ENCODE assay signal across 8 cellular contexts in genomic region chr15:55289573-55290360, GRCh38. TPM values are rescaled to one million over a fixed set of nuclear protein-coding genes. Genes with fewer than 3 reads are reported as not detected.
A peak's percentile ranks its signal among the peaks of the same experiment; 100 is the strongest.
DNase-seq lines count a peak whose midpoint lies in the region; ATAC-seq and TF ChIP-seq lines count a peak whose summit lies in the region.

TSS of gene RAB27A (minus strand) at chr15:55289813. CDS start at chr15:55234934, 54,879 bp downstream.

- peak within 1 kb of the TSS; percentile 80 for H3K27ac Mint-ChIP-seq in Calu3 (ENCODE audit: unreplicated experiment)
- H3K27ac Mint-ChIP-seq in activated naive CD8-positive, alpha-beta T cell: peak within 1 kb of the TSS; percentile 96

- DNase-seq in Calu3: peak; percentile 78
- peak; percentile 89 for DNase-seq in GM20000 (ENCODE audit: low spot score)
- peak; percentile 22 for DNase-seq in HT-29 (ENCODE audit: low spot score)
- DNase-seq in SW 1271 (lab: John Stamatoyannopoulos, UW): peak; percentile 45 to 57
- DNase-seq in cardiac septum (ENCODE audit: low spot score): peak; percentile 93
- peak; percentile 71 to 72 for DNase-seq in psoas muscle
- peak; percentile 84 to 92 for DNase-seq in aorta

- ATAC-seq in psoas muscle (peak; percentile 77 to 90 (median 86)), aorta (ENCODE audit: low FRiP score) (peak; percentile 92)

- no peaks in the 10 kb centered on the region for H3K9me3 ChIP-seq in psoas muscle
- no peaks in the 10 kb centered on the region for H3K9me3 ChIP-seq in aorta (ENCODE audit: control insufficient read depth, low read length)

- TF ChIP-seq CTCF in Calu3 (IDR thresholded peaks at IDR 0.05; ENCODE audit: unreplicated experiment) (no peak), GM20000 (IDR thresholded peaks at IDR 0.05; ENCODE audit: extremely low read depth, missing control alignments) (no peak), psoas muscle (IDR thresholded peaks at IDR 0.05) (no peak)

- peak within 1 kb of the TSS; percentile 54 for H3K27ac ChIP-seq in psoas muscle
- H3K27ac ChIP-seq in aorta (ENCODE audit: low read depth in 1 of 2, low read length in 2 of 2): peak within 1 kb of the TSS; percentile 71 to 82

- H3K4me3 Mint-ChIP-seq in Calu3 (ENCODE audit: low read depth, unreplicated experiment): peak within 1 kb of the TSS; percentile 80
- peak within 1 kb of the TSS; percentile 94 for H3K4me3 Mint-ChIP-seq in activated naive CD8-positive, alpha-beta T cell

- no peaks in the 10 kb centered on the region for H3K9me3 Mint-ChIP-seq in Calu3 (ENCODE audit: low read depth, unreplicated experiment)
- H3K9me3 Mint-ChIP-seq in activated naive CD8-positive, alpha-beta T cell (ENCODE audit: low read depth): no peaks in the 10 kb centered on the region

- H3K27me3 ChIP-seq in psoas muscle (ENCODE audit: insufficient read depth in 3 of 3, low read length in 2 of 3) (peaks cover 0 to 6% (median 0%) of the 10 kb centered on the region in 3 donors), aorta (ENCODE audit: control insufficient read depth in 1 of 2, insufficient read depth in 2 of 2, low read length in 1 of 2) (no peaks in the 10 kb centered on the region)

- intact Hi-C loops in Calu3 (cut with micrococcal nuclease; ENCODE audit: unreplicated experiment) (loop anchor here (1.0 to 10.0 kb wide), 3 partner anchors 68 to 1325 kb away; no protein-coding TSS in a partner anchor), cardiac septum (cut with DNase I) (loop anchor here (1.0 kb wide), 1 partner anchor 73 kb away; no protein-coding TSS in a partner anchor), psoas muscle (cut with DNase I) (loop anchor here (1.0 to 5.0 kb wide), 2 partner anchors 72 to 73 kb away; no protein-coding TSS in a partner anchor), aorta (cut with DNase I) (loop anchor here (1.0 to 10.0 kb wide), 6 partner anchors 69 to 1315 kb away; partner anchors contain the start of gene UNC13C (in 1 of the 2))

- CTCF ChIA-PET in Calu3 (lab: Charles Lee): no interaction called here

- WGBS in psoas muscle, 3 donors: 0 to 1% (median 0%) methylated on average over 66 to 85 of the region's 85 CpGs
- 0% methylated on average over 74 to 85 of the region's 85 CpGs for WGBS in aorta, 2 donors

- H3K27me3 Mint-ChIP-seq in Calu3 (ENCODE audit: unreplicated experiment): no peaks in the 10 kb centered on the region
- H3K27me3 Mint-ChIP-seq in activated naive CD8-positive, alpha-beta T cell: no peaks in the 10 kb centered on the region

- BruUV-seq in Calu3 (replicated peaks; lab: Mats Ljungman, UMichigan): no TSS peak

- H3K36me3 ChIP-seq in psoas muscle (ENCODE audit: insufficient read depth in 1 of 2, low read depth in 1 of 2): no peaks in the 10 kb centered on the region
- H3K36me3 ChIP-seq in aorta (ENCODE audit: control insufficient read depth in 1 of 2, insufficient read depth in 2 of 2, low read length in 1 of 2): no peaks in the 10 kb centered on the region

- H3K4me1 ChIP-seq in psoas muscle: no peaks in the 10 kb centered on the region
- no peaks in the 10 kb centered on the region for H3K4me1 ChIP-seq in aorta (ENCODE audit: control insufficient read depth in 1 of 2, insufficient read depth in 2 of 2, low read length in 2 of 2)

- peaks cover 21% of the 10 kb centered on the region for H3K36me3 Mint-ChIP-seq in Calu3 (ENCODE audit: insufficient read depth, unreplicated experiment)
- H3K36me3 Mint-ChIP-seq in activated naive CD8-positive, alpha-beta T cell: peaks cover 11% of the 10 kb centered on the region

- peak within 1 kb of the TSS; percentile 68 for H3K4me3 ChIP-seq in psoas muscle
- peak within 1 kb of the TSS; percentile 70 to 71 for H3K4me3 ChIP-seq in aorta (ENCODE audit: low read length in 2 of 2)

- no peaks in the 10 kb centered on the region for H3K4me1 Mint-ChIP-seq in Calu3 (ENCODE audit: low read depth, unreplicated experiment)
- peaks cover 41% of the 10 kb centered on the region for H3K4me1 Mint-ChIP-seq in activated naive CD8-positive, alpha-beta T cell (ENCODE audit: low read depth)

RNA-seq across cellular contexts. Expression of gene RAB27A, which starts in this region (rescaled TPM):
- 25.1 and 28.9 TPM in 2 replicates for total RNA-seq in Calu3 (2022)
- 0.63 and 1.4 TPM in 2 replicates for total RNA-seq in HT-29 (2014; rRNA removed; shearing (Covaris generic))
- 7.1 TPM for total RNA-seq in cardiac septum
- 1 to 10 TPM; 2.1 to 4.0 (median 2.6) TPM for total RNA-seq in psoas muscle
- polyA plus RNA-seq in psoas muscle: 1 to 10 TPM; 1.2 to 5.4 (median 1.7) TPM
- 10 to 100 TPM; 54.3 to 67.5 TPM for total RNA-seq in aorta
- polyA plus RNA-seq in aorta: 10 to 100 TPM; 20.5 to 34.7 TPM

Comparison
In these comparisons a context has a peak if more than half of its experiments do, and no peak if none do; other contexts are left out.
1. Peak in every context shown above with its lines: DNase-seq, ATAC-seq, H3K4me3 ChIP-seq and H3K27ac ChIP-seq.
2. DNase-seq: peak in every context shown above with its lines; median percentile 93 in cardiac septum; 89 in GM20000; 88 in aorta; 78 in Calu3; 72 in psoas muscle; 51 in SW 1271; 22 in HT-29.